8 cellular contexts compared by ENCODE assay signal in the genomic region with DNA sequence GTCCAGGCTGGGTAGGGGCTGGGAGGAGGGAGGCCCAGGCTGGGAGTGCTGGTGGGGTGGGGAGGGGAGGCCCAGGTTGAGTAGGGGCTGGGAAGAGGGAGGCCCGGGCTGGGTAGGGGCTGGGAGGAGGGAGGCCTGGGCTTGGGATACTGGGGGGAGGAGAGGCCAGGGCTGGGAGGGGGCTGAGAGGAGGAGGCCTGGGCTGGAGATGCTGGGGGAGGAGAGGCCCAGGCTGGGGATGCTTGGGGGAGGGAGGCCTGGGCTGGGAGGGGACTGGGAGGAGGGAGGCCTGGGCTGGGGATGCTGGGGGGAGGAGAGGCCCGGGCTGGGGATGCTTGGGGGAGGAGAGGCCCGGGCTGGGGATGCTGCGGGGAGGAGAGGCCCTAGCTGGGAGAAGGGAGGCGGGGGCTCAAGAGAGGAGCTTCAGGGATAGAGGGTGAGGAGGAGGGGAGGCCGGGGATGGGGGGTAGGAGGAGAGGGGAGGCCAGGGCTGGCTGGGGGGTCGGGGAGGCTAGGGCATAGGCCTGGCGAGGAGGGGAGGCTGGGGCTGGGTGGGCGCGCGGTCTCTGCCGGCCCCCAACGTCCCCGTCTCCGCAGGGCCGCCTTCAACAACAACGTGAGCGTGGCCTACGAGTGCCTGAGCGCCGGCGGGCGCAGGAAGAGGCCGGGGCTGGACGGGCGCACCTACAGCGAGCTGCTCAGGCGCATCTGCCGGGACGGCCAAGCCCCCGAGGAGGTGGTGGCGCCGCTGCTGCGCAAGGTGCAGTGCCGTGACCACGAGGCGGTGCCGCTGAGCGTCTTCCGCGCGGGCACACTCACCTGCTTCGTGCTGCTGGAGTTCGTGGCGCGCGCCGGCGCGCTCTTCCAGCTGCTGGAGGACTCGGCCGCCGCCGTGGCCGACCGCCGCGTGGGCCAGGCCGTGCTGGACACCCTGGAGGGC. TPM values are rescaled to one million over a fixed set of nuclear protein-coding genes. Genes with fewer than 3 reads are reported as not detected.
A peak's percentile ranks its signal among the peaks of the same experiment; 100 is the strongest.
DNase-seq lines count a peak whose midpoint lies in the region; ATAC-seq and TF ChIP-seq lines count a peak whose summit lies in the region.

No MANE protein-coding gene starts in this region.

- no peaks in the 10 kb centered on the region for H3K27me3 Mint-ChIP-seq in mesothelial cell of epicardium (ENCODE audit: low read depth)

- H3K27ac Mint-ChIP-seq in mesothelial cell of epicardium: no peak overlapping the region

- no peak overlapping the region for H3K4me3 Mint-ChIP-seq in mesothelial cell of epicardium

- H3K9me3 ChIP-seq in transverse colon: no peaks in the 10 kb centered on the region

- TF ChIP-seq EP300 in transverse colon (IDR thresholded peaks at IDR 0.05; ENCODE audit: low read depth): no peak

- no peak for TF ChIP-seq CTCF in mesothelial cell of epicardium (IDR thresholded peaks at IDR 0.05; ENCODE audit: unreplicated experiment)
- peak in 2 of 5 experiments; percentile 10 to 23 for TF ChIP-seq CTCF in transverse colon (IDR thresholded peaks at IDR 0.05)

- peaks cover 16% of the 10 kb centered on the region for H3K36me3 Mint-ChIP-seq in mesothelial cell of epicardium

- H3K4me1 ChIP-seq in transverse colon: peaks cover 0 to 4% (median 0%) of the 10 kb centered on the region in 4 donors

- no peak overlapping the region for H3K27ac ChIP-seq in transverse colon

- DNase-seq in NCI-H82 (lab: John Stamatoyannopoulos, UW) (peak; percentile 46), NCI-H82 treated with DMSO at 0.1 percent for 48 hours (lab: John Stamatoyannopoulos, UW; ENCODE audit: unreplicated experiment) (no peak), amniotic epithelial cell (ENCODE audit: low read depth) (peak; percentile 95), mesothelial cell of epicardium (ENCODE audit: low spot score in 2 of 2, unreplicated experiment in 2 of 2) (peak; percentile 79 to 81), transverse colon (peak; percentile 40), NCI-H187 treated with DMSO at 0.1 percent for 48 hours (lab: John Stamatoyannopoulos, UW) (no peak), GM03348 (ENCODE audit: low spot score) (no peak)

- no peaks in the 10 kb centered on the region for H3K9me3 Mint-ChIP-seq in mesothelial cell of epicardium

- peaks cover 11% of the 10 kb centered on the region for H3K4me1 Mint-ChIP-seq in mesothelial cell of epicardium

- no peak for TF ChIP-seq POLR2A in transverse colon (IDR thresholded peaks at IDR 0.05)

- in situ Hi-C loops in transverse colon (cut with MboI; ENCODE audit: low pct_ligation_motif_present in 1 of 4, low pct_unique_long_range_greater_than_20kb in 1 of 4, low sequenced_read_pairs in 3 of 4): no loop called here

- 0 to 40% methylated on average over 1 to 38 of the region's 59 CpGs for WGBS in transverse colon (ENCODE audit: low coverage in 1 of 2), 2 donors

- no peak for ATAC-seq in GM21529 (IDR thresholded peaks at IDR 0.05; ENCODE audit: unreplicated experiment)

- H3K4me3 ChIP-seq in transverse colon: no peak overlapping the region

- H3K36me3 ChIP-seq in transverse colon: no peaks in the 10 kb centered on the region

- intact Hi-C loops in transverse colon (cut with DNase I; ENCODE audit: low total_unique reads): no loop called here

- no peaks in the 10 kb centered on the region for H3K27me3 ChIP-seq in transverse colon

RNA-seq across cellular contexts. Expression of gene TPGS1, which starts 11.3 kb away (rescaled TPM):
- total RNA-seq in mesothelial cell of epicardium (30.8 to 32.4 TPM (median 32.3 TPM) in 3 replicates), transverse colon (100 to 1,000 TPM in 1 of 4 donors, 10 to 100 TPM in 3; 18.0 to 103 (median 43.8) TPM)

RNA-seq across cellular contexts. Expression of gene CDC34, which starts 13.0 kb away (rescaled TPM):
- total RNA-seq in mesothelial cell of epicardium (98.1 to 106 TPM (median 99.5 TPM) in 3 replicates), transverse colon (100 to 1,000 TPM in 3 of 4 donors, 10 to 100 TPM in 1; 72.0 to 116 (median 103) TPM)

RNA-seq across cellular contexts. Expression of gene MADCAM1, which starts 22.3 kb away (rescaled TPM):
- total RNA-seq in mesothelial cell of epicardium (0.75 to 1.1 TPM (median 0.98 TPM) in 3 replicates), transverse colon (1 to 10 TPM in 3 of 4 donors, under 1 TPM in 1; 0.68 to 6.7 (median 2.9) TPM)

RNA-seq across cellular contexts. Expression of gene GZMM, which starts 25.3 kb away (rescaled TPM):
- total RNA-seq in mesothelial cell of epicardium: 0.25 to 0.40 TPM (median 0.29 TPM) in 3 replicates
- total RNA-seq in transverse colon: 1 to 10 TPM in 2 of 4 donors, not detected in 2; 1.1 to 1.8 TPM

RNA-seq across cellular contexts. Expression of gene BSG, which starts 53.8 kb away (rescaled TPM):
- 414 to 431 TPM (median 414 TPM) in 3 replicates for total RNA-seq in mesothelial cell of epicardium
- 1,000 to 10,000 TPM in 3 of 4 donors, 100 to 1,000 TPM in 1; 909 to 2,228 (median 1,224) TPM for total RNA-seq in transverse colon

Comparison
In these comparisons a context has a peak if more than half of its experiments do, and no peak if none do; other contexts are left out.
1. DNase-seq: peak in NCI-H82 (single experiment), amniotic epithelial cell (single experiment), mesothelial cell of epicardium (2 of 2) and transverse colon (single experiment); none in NCI-H82 treated with DMSO at 0.1 percent for 48 hours (single experiment), NCI-H187 treated with DMSO at 0.1 percent for 48 hours (single experiment) and GM03348 (single experiment).